Comparison of ENCODE assay signal across 32 cellular contexts in the genomic region with DNA sequence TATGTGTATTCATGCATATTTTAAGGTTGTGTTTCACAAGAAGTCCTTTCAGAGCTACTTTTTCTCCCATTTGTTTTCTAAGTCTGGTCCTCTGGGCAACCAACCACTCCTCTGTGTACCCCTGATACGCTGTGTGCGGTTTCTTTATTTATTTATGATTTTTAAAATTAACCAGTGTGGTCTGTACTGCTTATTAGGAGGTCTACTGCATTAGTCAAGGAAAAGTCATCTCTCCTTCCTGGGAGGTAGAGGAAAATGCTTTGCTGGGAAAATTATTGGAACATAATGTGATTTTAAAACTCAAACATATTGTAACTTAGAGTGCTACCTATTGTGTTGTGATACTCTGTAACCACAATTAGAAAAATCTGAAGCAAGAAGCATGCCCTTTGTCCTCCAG.
DNase-seq lines count a peak whose midpoint lies in the region; ATAC-seq, FAIRE-seq and TF ChIP-seq lines count a peak whose summit lies in the region.
"Had no signal": no experiment of that assay in that cellular context is flagged by ENCODE, and none has a peak within 500 bp of the region (broad histone marks: within the 10 kb centered on the region; RNA-seq: fewer than 3 reads in every experiment).

No MANE protein-coding gene starts in this region.

- intact Hi-C loops in kidney (cut with DNase I): no loop called here

- H3K4me3 ChIP-seq in ACC112 (ENCODE audit: low read depth, low read length) (no peak overlapping the region), choroid plexus epithelial cell (ENCODE audit: low read depth, low read length) (no peak overlapping the region), mesenchymal stem cell (ENCODE audit: insufficient read depth in 1 of 2, low read depth in 1 of 2, low read length in 2 of 2) (no peak overlapping the region), kidney (ENCODE audit: low read length in 2 of 2) (no peak overlapping the region), coronary artery (no peak overlapping the region)
- H3K4me3 ChIP-seq: A549, dorsolateral prefrontal cortex, HAP-1, hepatocyte, tibial artery had no signal

- H3K4me1 ChIP-seq in ACC112 (ENCODE audit: control insufficient read depth, insufficient read depth, low read length, unreplicated experiment) (peaks cover 7% of the 10 kb centered on the region), mesenchymal stem cell (ENCODE audit: control insufficient read depth, insufficient read depth, low read depth, low read length) (peaks cover 3% of the 10 kb centered on the region), kidney (ENCODE audit: control insufficient read depth in 1 of 2, insufficient read depth in 1 of 2, low read depth in 1 of 2, low read length in 2 of 2) (no peaks in the 10 kb centered on the region)
- H3K4me1 ChIP-seq: A549, HAP-1, tibial artery had no signal

- no peak overlapping the region for H3K4me2 ChIP-seq in mesenchymal stem cell (ENCODE audit: low read length, poor library complexity, severe bottlenecking)
- H3K4me2 ChIP-seq: A549, hepatocyte, SK-N-SH had no signal

- H4K8ac ChIP-seq in mesenchymal stem cell (ENCODE audit: low read length): no peak overlapping the region

- TF ChIP-seq CTCF in choroid plexus epithelial cell (conservative IDR thresholded peaks at IDR 0.05; ENCODE audit: low read depth, low read length) (no peak), kidney (IDR thresholded peaks at IDR 0.05; ENCODE audit: borderline replicate concordance, extremely low read depth, insufficient read depth) (no peak), coronary artery (IDR thresholded peaks at IDR 0.05) (no peak)

- no peak overlapping the region for H2BK15ac ChIP-seq in mesenchymal stem cell (ENCODE audit: low read depth, poor library complexity, severe bottlenecking)

- DNase-seq in M059J (ENCODE audit: low read depth): peak; percentile 52
- peak; percentile 47 for DNase-seq in choroid plexus epithelial cell (ENCODE audit: low read depth)
- DNase-seq in mesenchymal stem cell: no peak
- no peak for DNase-seq in kidney
- DNase-seq in coronary artery (ENCODE audit: low spot score): no peak
- DNase-seq: activated CD4-positive, alpha-beta memory T cell treated with anti-CD3 and anti-CD28 coated beads, Interleukin-2, amount 10 ng/mL, durations not matched to agents 7 days and 5 days; activated CD4-positive, alpha-beta T cell treated with anti-CD3 and anti-CD28 coated beads for 1 hour; activated CD8-positive, alpha-beta memory T cell treated with anti-CD3 and anti-CD28 coated beads, Interleukin-2, amount 50 U/mL, for 48 hours; activated naive CD4-positive, alpha-beta T cell treated with anti-CD3 and anti-CD28 coated beads, Interleukin-2, amount 10 ng/mL, durations not matched to agents 7 days and 5 days; amygdala; CD8-positive, alpha-beta T cell; central memory CD4-positive, alpha-beta T cell; dorsolateral prefrontal cortex; KBM-7; MM.1S; NCI-H1417; NCI-H2029 treated with DMSO at 0.1 percent for 48 hours; NCI-H774; SK-N-SH; small intestine; stimulated activated CD4-positive, alpha-beta T cell treated with anti-CD3 and anti-CD28 coated beads, Interleukin-2, amount 100 ng/mL, for 24 hours; T-helper 17 cell; tibial artery had no signal

- no peak overlapping the region for H2BK12ac ChIP-seq in mesenchymal stem cell (ENCODE audit: low read length in 2 of 2)

- H3K9ac ChIP-seq in mesenchymal stem cell (ENCODE audit: low read length) (no peak overlapping the region), kidney (ENCODE audit: low read length in 2 of 2) (no peak overlapping the region)
- H3K9ac ChIP-seq: SK-N-SH had no signal

- H2BK120ac ChIP-seq in mesenchymal stem cell (ENCODE audit: low read depth, low read length): no peak overlapping the region

- 67% methylated on average over 1 of the region's 2 CpGs for WGBS in mesenchymal stem cell

- H2AFZ ChIP-seq in ACC112 (ENCODE audit: low read length, unreplicated experiment) (no peak overlapping the region), mesenchymal stem cell (ENCODE audit: low read depth, low read length) (no peak overlapping the region)
- H2AFZ ChIP-seq: hepatocyte had no signal

- no peak overlapping the region for H2BK5ac ChIP-seq in mesenchymal stem cell (ENCODE audit: low read depth, low read length, poor library complexity, severe bottlenecking)

- H3K14ac ChIP-seq in mesenchymal stem cell (ENCODE audit: low read length in 2 of 2): no peak overlapping the region

- H3K23ac ChIP-seq in mesenchymal stem cell (ENCODE audit: low read length in 2 of 2): no peak overlapping the region

- H3K4ac ChIP-seq in mesenchymal stem cell (ENCODE audit: low read depth in 1 of 2, low read length in 2 of 2): no peak overlapping the region

- no peak overlapping the region for H4K91ac ChIP-seq in mesenchymal stem cell (ENCODE audit: low read length)

- FAIRE-seq in kidney (lab: Jason Lieb, UNC): no peak
- FAIRE-seq: A549, G401.6, small intestine had no signal

- no peak for ATAC-seq in esophagus mucosa
- ATAC-seq in SK-N-SH treated with all-trans-retinoic acid at 6 μM for 48 hours: no peak
- ATAC-seq: A549; CD8-positive, alpha-beta T cell; left lobe of liver; T-helper 17 cell had no signal

- H3K79me1 ChIP-seq in mesenchymal stem cell (replicated peaks; ENCODE audit: low read length, poor library complexity, severe bottlenecking): no peaks in the 10 kb centered on the region

- H3K9me3 ChIP-seq in mesenchymal stem cell (ENCODE audit: control insufficient read depth, low read length): peaks cover 9% of the 10 kb centered on the region
- no peaks in the 10 kb centered on the region for H3K9me3 ChIP-seq in kidney (ENCODE audit: control insufficient read depth in 1 of 2, low read length in 2 of 2)
- H3K9me3 ChIP-seq: SK-N-SH, tibial artery had no signal

- H3K27ac ChIP-seq in ACC112 (ENCODE audit: low read depth, low read length): peak overlapping the region; percentile 79
- H3K27ac ChIP-seq in mesenchymal stem cell (ENCODE audit: low read length, poor library complexity, severe bottlenecking): peak overlapping the region; percentile 78
- no peak overlapping the region for H3K27ac ChIP-seq in kidney (ENCODE audit: low read depth in 2 of 2, low read length in 2 of 2)
- no peak overlapping the region for H3K27ac ChIP-seq in coronary artery
- H3K27ac ChIP-seq: A549, dorsolateral prefrontal cortex, hepatocyte, tibial artery had no signal

- H3K18ac ChIP-seq in mesenchymal stem cell (ENCODE audit: low read depth in 1 of 2, low read length in 2 of 2): no peak overlapping the region

- H3K36me3 ChIP-seq in ACC112 (ENCODE audit: insufficient read depth, low read length): no peaks in the 10 kb centered on the region
- no peaks in the 10 kb centered on the region for H3K36me3 ChIP-seq in mesenchymal stem cell (ENCODE audit: control insufficient read depth in 1 of 2, insufficient read depth in 2 of 2, low read depth in 1 of 2, low read length in 2 of 2)
- no peaks in the 10 kb centered on the region for H3K36me3 ChIP-seq in kidney (ENCODE audit: control insufficient read depth in 1 of 2, insufficient read depth in 2 of 2, low read length in 2 of 2)
- H3K36me3 ChIP-seq: HAP-1, tibial artery had no signal

- H3K79me2 ChIP-seq in ACC112 (ENCODE audit: control insufficient read depth, insufficient read depth, low read length, unreplicated experiment): no peaks in the 10 kb centered on the region
- H3K79me2 ChIP-seq: hepatocyte had no signal

- no peaks in the 10 kb centered on the region for H3K27me3 ChIP-seq in ACC112 (ENCODE audit: insufficient read depth, low read length)
- no peaks in the 10 kb centered on the region for H3K27me3 ChIP-seq in mesenchymal stem cell (ENCODE audit: control insufficient read depth in 1 of 2, insufficient read depth in 1 of 2, low read length in 2 of 2)
- H3K27me3 ChIP-seq: dorsolateral prefrontal cortex, foreskin keratinocyte, hepatocyte, tibial artery had no signal

- H2AK5ac ChIP-seq in mesenchymal stem cell (ENCODE audit: low read length, severe bottlenecking): no peak overlapping the region

TF ChIP-seq in SK-N-SH treated with all-trans-retinoic acid at 6 μM for 48 hours, 23 proteins besides CTCF, POLR2A, EP300 and RAD21:
- TF ChIP-seq RARB (CRISPR knock-in tag; IDR thresholded peaks at IDR 0.05): no peak
- TF ChIP-seq ARNTL (CRISPR knock-in tag; IDR thresholded peaks at IDR 0.05; ENCODE audit: borderline replicate concordance, low read depth): no peak
TF ChIP-seq in SK-N-SH treated with all-trans-retinoic acid at 6 μM for 48 hours: peak in this region for 0.

Comparison
In these comparisons a context has a peak if more than half of its experiments do, and no peak if none do; other contexts are left out.
1. H3K27ac ChIP-seq: peak in ACC112 (single experiment) and mesenchymal stem cell (single experiment); none in kidney (0 of 2) and coronary artery (0 of 2).
2. DNase-seq: peak in M059J (single experiment) and choroid plexus epithelial cell (single experiment); none in mesenchymal stem cell (single experiment), kidney (single experiment) and coronary artery (single experiment).